3 cellular contexts compared by ENCODE assay signal in genomic region chr5:65986796-65987195, GRCh38.
TF ChIP-seq lines count a peak whose summit lies in the region.

No MANE protein-coding gene starts in this region.

TF ChIP-seq in SK-N-SH, 30 proteins besides CTCF, POLR2A, EP300 and RAD21 (continues in another document):
- TF ChIP-seq TEAD4 (IDR thresholded peaks at IDR 0.05; ENCODE audit: borderline replicate concordance, insufficient read depth) (no peak), JUND (IDR thresholded peaks at IDR 0.05) (no peak), TCF12 (IDR thresholded peaks at IDR 0.05) (no peak), PBX3 (IDR thresholded peaks at IDR 0.05) (no peak), FOXM1 (IDR thresholded peaks at IDR 0.05; ENCODE audit: low read depth) (no peak), NFIC (IDR thresholded peaks at IDR 0.05; ENCODE audit: borderline replicate concordance) (no peak), SMC3 (IDR thresholded peaks at IDR 0.05; ENCODE audit: low read depth, low read length) (no peak), POLR2AphosphoS5 (IDR thresholded peaks at IDR 0.05; ENCODE audit: low read depth, low read length) (no peak), FOXJ3 (CRISPR knock-in tag; IDR thresholded peaks at IDR 0.05) (no peak), ELF1 (IDR thresholded peaks at IDR 0.05) (no peak), SIN3A (IDR thresholded peaks at IDR 0.05; ENCODE audit: borderline replicate concordance, low read depth, low read length) (no peak), NRF1 (IDR thresholded peaks at IDR 0.05; ENCODE audit: low read depth, low read length) (no peak), IRF3 (IDR thresholded peaks at IDR 0.05; ENCODE audit: low read depth, low read length) (no peak), USF1 (IDR thresholded peaks at IDR 0.05; ENCODE audit: borderline replicate concordance, low read depth) (no peak), RFX5 (IDR thresholded peaks at IDR 0.05; ENCODE audit: low read length) (no peak)
- TF ChIP-seq, protein P1, sequence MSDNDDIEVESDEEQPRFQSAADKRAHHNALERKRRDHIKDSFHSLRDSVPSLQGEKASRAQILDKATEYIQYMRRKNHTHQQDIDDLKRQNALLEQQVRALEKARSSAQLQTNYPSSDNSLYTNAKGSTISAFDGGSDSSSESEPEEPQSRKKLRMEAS (IDR thresholded peaks at IDR 0.05; ENCODE audit: low read depth) = no peak
- TF ChIP-seq, protein P2, sequence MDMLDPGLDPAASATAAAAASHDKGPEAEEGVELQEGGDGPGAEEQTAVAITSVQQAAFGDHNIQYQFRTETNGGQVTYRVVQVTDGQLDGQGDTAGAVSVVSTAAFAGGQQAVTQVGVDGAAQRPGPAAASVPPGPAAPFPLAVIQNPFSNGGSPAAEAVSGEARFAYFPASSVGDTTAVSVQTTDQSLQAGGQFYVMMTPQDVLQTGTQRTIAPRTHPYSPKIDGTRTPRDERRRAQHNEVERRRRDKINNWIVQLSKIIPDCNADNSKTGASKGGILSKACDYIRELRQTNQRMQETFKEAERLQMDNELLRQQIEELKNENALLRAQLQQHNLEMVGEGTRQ (IDR thresholded peaks at IDR 0.05; ENCODE audit: borderline replicate concordance, low read depth, low read length) = no peak

TF ChIP-seq in SK-N-SH treated with all-trans-retinoic acid at 6 μM for 48 hours, 23 proteins besides CTCF, POLR2A, EP300 and RAD21:
- TF ChIP-seq ZNF8 (CRISPR knock-in tag; IDR thresholded peaks at IDR 0.05) (no peak), ZC3H10 (CRISPR knock-in tag; IDR thresholded peaks at IDR 0.05) (no peak), ZNF70 (CRISPR knock-in tag; IDR thresholded peaks at IDR 0.05) (no peak), TCF4 (CRISPR knock-in tag; IDR thresholded peaks at IDR 0.05; ENCODE audit: borderline replicate concordance) (no peak), TSHZ2 (CRISPR knock-in tag; IDR thresholded peaks at IDR 0.05) (no peak), ZNF565 (CRISPR knock-in tag; conservative IDR thresholded peaks at IDR 0.05; ENCODE audit: low read depth) (no peak), TOX (CRISPR knock-in tag; IDR thresholded peaks at IDR 0.05; ENCODE audit: borderline replicate concordance) (no peak), ARNTL (CRISPR knock-in tag; IDR thresholded peaks at IDR 0.05; ENCODE audit: borderline replicate concordance, low read depth) (no peak), ZFP30 (CRISPR knock-in tag; IDR thresholded peaks at IDR 0.05) (no peak), PATZ1 (CRISPR knock-in tag; IDR thresholded peaks at IDR 0.05; ENCODE audit: borderline replicate concordance) (no peak), GLIS3 (CRISPR knock-in tag; IDR thresholded peaks at IDR 0.05) (no peak), PPARA (CRISPR knock-in tag; IDR thresholded peaks at IDR 0.05; ENCODE audit: borderline replicate concordance) (no peak), BACH2 (CRISPR knock-in tag; IDR thresholded peaks at IDR 0.05; ENCODE audit: borderline replicate concordance) (no peak), RARB (CRISPR knock-in tag; IDR thresholded peaks at IDR 0.05) (no peak), ISL1 (CRISPR knock-in tag; IDR thresholded peaks at IDR 0.05) (no peak), OSR1 (CRISPR knock-in tag; IDR thresholded peaks at IDR 0.05) (no peak)
- TF ChIP-seq, protein P3, sequence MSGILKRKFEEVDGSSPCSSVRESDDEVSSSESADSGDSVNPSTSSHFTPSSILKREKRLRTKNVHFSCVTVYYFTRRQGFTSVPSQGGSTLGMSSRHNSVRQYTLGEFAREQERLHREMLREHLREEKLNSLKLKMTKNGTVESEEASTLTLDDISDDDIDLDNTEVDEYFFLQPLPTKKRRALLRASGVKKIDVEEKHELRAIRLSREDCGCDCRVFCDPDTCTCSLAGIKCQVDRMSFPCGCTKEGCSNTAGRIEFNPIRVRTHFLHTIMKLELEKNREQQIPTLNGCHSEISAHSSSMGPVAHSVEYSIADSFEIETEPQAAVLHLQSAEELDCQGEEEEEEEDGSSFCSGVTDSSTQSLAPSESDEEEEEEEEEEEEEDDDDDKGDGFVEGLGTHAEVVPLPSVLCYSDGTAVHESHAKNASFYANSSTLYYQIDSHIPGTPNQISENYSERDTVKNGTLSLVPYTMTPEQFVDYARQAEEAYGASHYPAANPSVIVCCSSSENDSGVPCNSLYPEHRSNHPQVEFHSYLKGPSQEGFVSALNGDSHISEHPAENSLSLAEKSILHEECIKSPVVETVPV (CRISPR knock-in tag; IDR thresholded peaks at IDR 0.05) = no peak
- TF ChIP-seq, protein P4, sequence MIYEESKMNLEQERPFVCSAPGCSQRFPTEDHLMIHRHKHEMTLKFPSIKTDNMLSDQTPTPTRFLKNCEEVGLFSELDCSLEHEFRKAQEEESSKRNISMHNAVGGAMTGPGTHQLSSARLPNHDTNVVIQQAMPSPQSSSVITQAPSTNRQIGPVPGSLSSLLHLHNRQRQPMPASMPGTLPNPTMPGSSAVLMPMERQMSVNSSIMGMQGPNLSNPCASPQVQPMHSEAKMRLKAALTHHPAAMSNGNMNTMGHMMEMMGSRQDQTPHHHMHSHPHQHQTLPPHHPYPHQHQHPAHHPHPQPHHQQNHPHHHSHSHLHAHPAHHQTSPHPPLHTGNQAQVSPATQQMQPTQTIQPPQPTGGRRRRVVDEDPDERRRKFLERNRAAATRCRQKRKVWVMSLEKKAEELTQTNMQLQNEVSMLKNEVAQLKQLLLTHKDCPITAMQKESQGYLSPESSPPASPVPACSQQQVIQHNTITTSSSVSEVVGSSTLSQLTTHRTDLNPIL (CRISPR knock-in tag; IDR thresholded peaks at IDR 0.05; ENCODE audit: low read depth) = no peak

TF ChIP-seq in IMR-90, 13 proteins besides CTCF, POLR2A, EP300 and RAD21:
- TF ChIP-seq ELK1 (IDR thresholded peaks at IDR 0.05; ENCODE audit: borderline replicate concordance, low read depth, low read length) = no peak
- TF ChIP-seq, protein P2 (IDR thresholded peaks at IDR 0.05; ENCODE audit: low read depth, low read length) = no peak
- TF ChIP-seq CHD1 (IDR thresholded peaks at IDR 0.05; ENCODE audit: low read depth, low read length) = no peak
- TF ChIP-seq RCOR1 (IDR thresholded peaks at IDR 0.05; ENCODE audit: insufficient replicate concordance, low read length) = no peak
- no peak for TF ChIP-seq SMC3 (IDR thresholded peaks at IDR 0.05; ENCODE audit: low read depth, low read length)
- TF ChIP-seq CEBPB (IDR thresholded peaks at IDR 0.05; ENCODE audit: low read depth, low read length) = no peak
- no peak for TF ChIP-seq BHLHE40 (IDR thresholded peaks at IDR 0.05; ENCODE audit: low read depth, low read length)
- TF ChIP-seq MXI1 (IDR thresholded peaks at IDR 0.05; ENCODE audit: borderline replicate concordance, low read depth, low read length) = no peak
- no peak for TF ChIP-seq RFX5 (IDR thresholded peaks at IDR 0.05; ENCODE audit: low read depth, low read length)
- TF ChIP-seq MAZ (IDR thresholded peaks at IDR 0.05; ENCODE audit: borderline replicate concordance, low read depth, low read length) = no peak
